In the genomic region with DNA sequence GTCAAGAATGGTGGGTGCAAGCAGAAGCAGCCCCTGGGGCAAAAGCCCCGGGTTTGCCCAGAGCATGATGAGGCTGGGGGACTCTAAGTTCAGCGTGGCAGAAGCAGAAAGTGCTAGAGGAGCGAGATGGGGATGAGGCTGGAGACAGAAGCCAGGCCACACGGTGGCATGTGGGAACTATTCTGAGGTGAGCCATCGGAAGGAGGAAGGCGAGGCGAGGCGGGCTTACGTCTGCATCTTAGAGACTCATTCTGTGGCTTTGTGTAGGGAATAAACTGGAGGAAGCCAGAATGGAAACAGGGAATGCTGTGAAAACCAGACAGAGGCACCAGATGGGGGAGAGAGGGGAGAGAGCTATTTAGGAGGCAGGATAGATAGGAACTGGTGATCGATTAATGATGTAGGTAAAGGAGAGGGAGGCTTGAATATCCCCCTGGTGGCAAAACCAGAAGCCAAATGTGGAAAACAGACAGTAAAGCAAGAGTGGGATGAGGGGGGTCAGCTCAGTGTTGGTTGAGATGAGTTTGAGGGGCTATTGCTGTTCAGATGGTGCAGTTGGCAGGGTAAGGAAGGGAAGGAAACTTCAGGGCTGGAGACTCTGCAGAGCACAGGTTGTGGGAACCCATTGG, we compare ENCODE assay signal across 14 cellular contexts. TPM values are rescaled to one million over a fixed set of nuclear protein-coding genes. Genes with fewer than 3 reads are reported as not detected.
DNase-seq lines count a peak whose midpoint lies in the region; ATAC-seq and TF ChIP-seq lines count a peak whose summit lies in the region.
"Had no signal": no experiment of that assay in that cellular context is flagged by ENCODE, and none has a peak within 500 bp of the region (broad histone marks: within the 10 kb centered on the region; RNA-seq: fewer than 3 reads in every experiment).

No MANE protein-coding gene starts in this region.

- H3K4me2 ChIP-seq in GM23338 = no peak overlapping the region

- H2AFZ ChIP-seq in GM23338 = no peak overlapping the region; the same call in 1 of the 2 replicates

- H3F3A ChIP-seq in GM23338 (replicated peaks; ENCODE audit: low read depth) = peaks cover 16% of the 10 kb centered on the region

- no peak for TF ChIP-seq CTCF in CD14-positive monocyte (IDR thresholded peaks at IDR 0.05)
- peak; percentile 52 to 57 for TF ChIP-seq CTCF in GM23338 (conservative IDR thresholded peaks at IDR 0.05; ENCODE audit: low read depth in 2 of 2)
- no peak for TF ChIP-seq CTCF in brain (conservative IDR thresholded peaks at IDR 0.05)

- no peaks in the 10 kb centered on the region for H4K20me1 ChIP-seq in GM23338 (replicated peaks; ENCODE audit: insufficient read depth)

- H3K27me3 ChIP-seq in GM23338 (ENCODE audit: insufficient read depth) = no peaks in the 10 kb centered on the region
- H3K27me3 ChIP-seq in naive thymus-derived CD4-positive, alpha-beta T cell (ENCODE audit: control insufficient read depth in 2 of 2, insufficient read depth in 2 of 2, low read length in 2 of 2) = no peaks in the 10 kb centered on the region
- H3K27me3 ChIP-seq: esophagus muscularis mucosa, right atrium auricular region, stomach had no signal

- H3K4me1 ChIP-seq in GM23338 (ENCODE audit: insufficient read depth) = peaks cover 32% of the 10 kb centered on the region
- peaks cover 14 to 64% of the 10 kb centered on the region in 2 donors for H3K4me1 ChIP-seq in naive thymus-derived CD4-positive, alpha-beta T cell (ENCODE audit: control insufficient read depth in 2 of 2, insufficient read depth in 2 of 2, low read length in 2 of 2)

- POLR2A ChIA-PET in naive thymus-derived CD4-positive, alpha-beta T cell (lab: Charles Lee) = interaction anchor here (0.6 to 1.0 kb wide), 2 partner anchors 132 to 368 kb away, joined by 3 read pairs; a partner anchor contains a TSS

- H3K9me3 ChIP-seq in naive thymus-derived CD4-positive, alpha-beta T cell (ENCODE audit: control insufficient read depth in 2 of 3, low read length in 3 of 3) = no peaks in the 10 kb centered on the region
- H3K9me3 ChIP-seq: esophagus muscularis mucosa, right atrium auricular region, stomach had no signal

- no peak for DNase-seq in CD14-positive monocyte (ENCODE audit: low spot score)
- peak; percentile 63 for DNase-seq in GM23338 (ENCODE audit: low spot score)
- DNase-seq in naive thymus-derived CD4-positive, alpha-beta T cell = no peak
- DNase-seq in hypothalamus (lab: John Stamatoyannopoulos, UW) = no peak
- no peak for DNase-seq in substantia nigra (lab: John Stamatoyannopoulos, UW)
- no peak for DNase-seq in foreskin melanocyte
- no peak for DNase-seq in LoVo (ENCODE audit: low spot score)
- DNase-seq: activated CD4-positive, alpha-beta T cell treated with anti-CD3 and anti-CD28 coated beads for 4 hours; NCI-H2029 treated with DMSO at 0.1 percent for 48 hours; stimulated activated CD4-positive, alpha-beta T cell treated with anti-CD3 and anti-CD28 coated beads, Interleukin-4, amount 100 ng/mL, for 4 hours; stomach had no signal

- H3K27ac ChIP-seq in GM23338 (ENCODE audit: low read depth) (no peak overlapping the region), substantia nigra (ENCODE audit: low read depth, low read length, poor library complexity, severe bottlenecking) (no peak overlapping the region)
- H3K27ac ChIP-seq in naive thymus-derived CD4-positive, alpha-beta T cell (ENCODE audit: low read depth, low read length) = peak overlapping the region; percentile 27
- H3K27ac ChIP-seq: right atrium auricular region, stomach had no signal

- H3K4me3 Mint-ChIP-seq in CD14-positive monocyte = no peak overlapping the region
- H3K4me3 Mint-ChIP-seq in GM23338 = peak overlapping the region; percentile 4; the same call in 2 of the 3 replicates
- peak overlapping the region in 2 of 5 experiments; percentile 5 to 19 for H3K4me3 Mint-ChIP-seq in brain
- H3K4me3 Mint-ChIP-seq in naive thymus-derived CD4-positive, alpha-beta T cell = peak overlapping the region in 6 of 10 donors; percentile 9 to 68 (median 58)

- H3K4me3 ChIP-seq in GM23338 = no peak overlapping the region
- no peak overlapping the region for H3K4me3 ChIP-seq in naive thymus-derived CD4-positive, alpha-beta T cell (ENCODE audit: low read length)
- H3K4me3 ChIP-seq: esophagus muscularis mucosa, right atrium auricular region, stomach had no signal

- H3K27me3 Mint-ChIP-seq in CD14-positive monocyte (ENCODE audit: low read depth in 3 of 3) (peaks cover 0 to 8% (median 7%) of the 10 kb centered on the region in 3 donors), GM23338 (ENCODE audit: insufficient read depth, low read depth, poor library complexity) (peaks cover 21% of the 10 kb centered on the region), brain (peaks cover 37% of the 10 kb centered on the region)
- no peaks in the 10 kb centered on the region for H3K27me3 Mint-ChIP-seq in naive thymus-derived CD4-positive, alpha-beta T cell

- H3K4me1 Mint-ChIP-seq in CD14-positive monocyte (peaks cover 83% of the 10 kb centered on the region), GM23338 (peaks cover 45% of the 10 kb centered on the region), brain (peaks cover 39% of the 10 kb centered on the region)
- peaks cover 60 to 81% (median 67%) of the 10 kb centered on the region in 7 donors for H3K4me1 Mint-ChIP-seq in naive thymus-derived CD4-positive, alpha-beta T cell

- CTCF ChIA-PET in naive thymus-derived CD4-positive, alpha-beta T cell (lab: Charles Lee) = no interaction called here

- peak; percentile 11 for ATAC-seq in GM23338
- ATAC-seq in naive thymus-derived CD4-positive, alpha-beta T cell = no peak

- no peaks in the 10 kb centered on the region for H3K9me2 ChIP-seq in GM23338 (ENCODE audit: insufficient read depth)

- no peaks in the 10 kb centered on the region for H3K79me2 ChIP-seq in GM23338 (replicated peaks; ENCODE audit: insufficient read depth)

- no peaks in the 10 kb centered on the region for H3K36me3 ChIP-seq in GM23338 (ENCODE audit: insufficient read depth)
- peaks cover 0 to 4% (median 0%) of the 10 kb centered on the region in 3 experiments for H3K36me3 ChIP-seq in naive thymus-derived CD4-positive, alpha-beta T cell (ENCODE audit: control insufficient read depth in 2 of 3, insufficient read depth in 3 of 3, low read length in 3 of 3)
- H3K36me3 ChIP-seq: right atrium auricular region had no signal

- intact Hi-C loops in CD14-positive monocyte (cut with micrococcal nuclease) = no loop called here
- intact Hi-C loops in naive thymus-derived CD4-positive, alpha-beta T cell (cut with micrococcal nuclease) = no loop called here

- H3K27ac Mint-ChIP-seq in CD14-positive monocyte = peak overlapping the region in 5 of 7 donors; percentile 21 to 69 (median 57)
- H3K27ac Mint-ChIP-seq in GM23338 = no peak overlapping the region
- peak overlapping the region; percentile 43 to 72 (median 53) for H3K27ac Mint-ChIP-seq in brain
- H3K27ac Mint-ChIP-seq in naive thymus-derived CD4-positive, alpha-beta T cell = peak overlapping the region; percentile 64 to 93 (median 85)

- peaks cover 39 to 46% of the 10 kb centered on the region in 2 donors for H3K36me3 Mint-ChIP-seq in CD14-positive monocyte
- H3K36me3 Mint-ChIP-seq in GM23338 (ENCODE audit: low read depth) = no peaks in the 10 kb centered on the region
- H3K36me3 Mint-ChIP-seq in brain = no peaks in the 10 kb centered on the region
- peaks cover 0 to 42% (median 10%) of the 10 kb centered on the region in 5 donors for H3K36me3 Mint-ChIP-seq in naive thymus-derived CD4-positive, alpha-beta T cell

- H3K9me3 Mint-ChIP-seq in CD14-positive monocyte = peaks cover 0 to 3% (median 0%) of the 10 kb centered on the region in 7 donors
- H3K9me3 Mint-ChIP-seq in GM23338 = no peaks in the 10 kb centered on the region
- no peaks in the 10 kb centered on the region for H3K9me3 Mint-ChIP-seq in brain
- peaks cover 0 to 1% (median 0%) of the 10 kb centered on the region in 11 donors for H3K9me3 Mint-ChIP-seq in naive thymus-derived CD4-positive, alpha-beta T cell

TF ChIP-seq in GM23338, 12 proteins besides CTCF, POLR2A, EP300 and RAD21 (continues in another document):
- no peak for TF ChIP-seq CREB1 (CRISPR knock-in tag; IDR thresholded peaks at IDR 0.05; ENCODE audit: low read depth)

RNA-seq across cellular contexts. Expression of a gene that starts 3.1 kb away (rescaled TPM):
- polyA plus RNA-seq in CD14-positive monocyte (100 to 1,000 TPM; 491 to 523 TPM), GM23338 (2016; fragmentation: Nextera tagmentation; extraction: Ambion mirVana) (1.9 and 2.2 TPM in 2 replicates), brain (ENCODE audit: insufficient read depth, low read depth, low replicate concordance) (17.3 TPM)
- total RNA-seq in GM23338 (2014; rRNA removed; shearing (Covaris generic)) = 1.5 TPM in 1 of 2 replicates, not detected in the other
- 10 to 100 TPM in 1 of 5 experiments, 1 to 10 TPM in 4; 2.0 to 45.6 (median 4.4) TPM for total RNA-seq in naive thymus-derived CD4-positive, alpha-beta T cell
- polyA plus RNA-seq in naive thymus-derived CD4-positive, alpha-beta T cell = 1 to 10 TPM; 1.1 to 1.5 TPM

RNA-seq across cellular contexts. Expression of a gene that starts 6.3 kb away (rescaled TPM):
- 1 to 10 TPM; 2.9 to 5.6 TPM for polyA plus RNA-seq in CD14-positive monocyte
- 125 and 138 TPM in 2 replicates for total RNA-seq in GM23338 (2014; rRNA removed; shearing (Covaris generic))
- 5.5 and 6.5 TPM in 2 replicates for polyA plus RNA-seq in GM23338 (2016; fragmentation: Nextera tagmentation; extraction: Ambion mirVana)
- polyA plus RNA-seq in brain (ENCODE audit: insufficient read depth, low read depth, low replicate concordance) = 125 TPM
- total RNA-seq in naive thymus-derived CD4-positive, alpha-beta T cell = 10 to 100 TPM; 35.0 to 43.8 (median 40.8) TPM
- 10 to 100 TPM; 13.2 to 20.6 TPM for polyA plus RNA-seq in naive thymus-derived CD4-positive, alpha-beta T cell

RNA-seq across cellular contexts. Expression of a gene that starts 6.6 kb away (rescaled TPM):
- polyA plus RNA-seq in CD14-positive monocyte (10 to 100 TPM; 37.7 to 50.2 TPM), GM23338 (2016; fragmentation: Nextera tagmentation; extraction: Ambion mirVana) (3.5 and 5.1 TPM in 2 replicates), brain (ENCODE audit: insufficient read depth, low read depth, low replicate concordance) (34.5 TPM)
- total RNA-seq in GM23338 (2014; rRNA removed; shearing (Covaris generic)) = 1.6 and 6.0 TPM in 2 replicates
- total RNA-seq in naive thymus-derived CD4-positive, alpha-beta T cell = 10 to 100 TPM; 27.3 to 82.4 (median 36.9) TPM
- 10 to 100 TPM; 25.4 to 36.1 TPM for polyA plus RNA-seq in naive thymus-derived CD4-positive, alpha-beta T cell

RNA-seq across cellular contexts. Expression of a gene that starts 24.0 kb away (rescaled TPM):
- polyA plus RNA-seq in CD14-positive monocyte (100 to 1,000 TPM; 642 to 884 TPM), GM23338 (2016; fragmentation: Nextera tagmentation; extraction: Ambion mirVana) (not detected in 2 replicates), brain (ENCODE audit: insufficient read depth, low read depth, low replicate concordance) (23.2 TPM)
- 0.62 TPM in 1 of 2 replicates, not detected in the other for total RNA-seq in GM23338 (2014; rRNA removed; shearing (Covaris generic))
- total RNA-seq in naive thymus-derived CD4-positive, alpha-beta T cell = 100 to 1,000 TPM in 1 of 5 experiments, 10 to 100 TPM in 2, 1 to 10 TPM in 2; 6.8 to 176 (median 18.8) TPM
- polyA plus RNA-seq in naive thymus-derived CD4-positive, alpha-beta T cell = under 1 TPM; 0.12 to 0.21 TPM

RNA-seq across cellular contexts. Expression of a gene that starts 28.2 kb away (rescaled TPM):
- polyA plus RNA-seq in CD14-positive monocyte (100 to 1,000 TPM; 103 to 107 TPM), GM23338 (2016; fragmentation: Nextera tagmentation; extraction: Ambion mirVana) (65.1 and 65.8 TPM in 2 replicates), brain (ENCODE audit: insufficient read depth, low read depth, low replicate concordance) (148 TPM)
- total RNA-seq in GM23338 (2014; rRNA removed; shearing (Covaris generic)) = 196 and 216 TPM in 2 replicates
- 10 to 100 TPM; 25.4 to 79.8 (median 31.4) TPM for total RNA-seq in naive thymus-derived CD4-positive, alpha-beta T cell
- 10 to 100 TPM; 39.1 to 52.3 TPM for polyA plus RNA-seq in naive thymus-derived CD4-positive, alpha-beta T cell

Comparison
In these comparisons a context has a peak if more than half of its experiments do, and no peak if none do; other contexts are left out.
1. H3K4me3 Mint-ChIP-seq: peak in GM23338 (single experiment) and naive thymus-derived CD4-positive, alpha-beta T cell (6 of 10); none in CD14-positive monocyte (0 of 2).
2. CTCF ChIP-seq: peak in GM23338 (2 of 2); none in CD14-positive monocyte (single experiment) and brain (0 of 2).
3. RNA of a gene that starts 3.1 kb away (polyA plus RNA-seq): 491 to 523 TPM in CD14-positive monocyte; 17.3 TPM in brain (single experiment), 1.9 to 2.2 TPM in GM23338 and 1.1 to 1.5 TPM in naive thymus-derived CD4-positive, alpha-beta T cell; every median in the first group is over 10 times any median in the second.